18 cellular contexts compared by ENCODE assay signal in genomic region chr10:129710510-129710847, GRCh38.
A peak's percentile ranks its signal among the peaks of the same experiment; 100 is the strongest.
DNase-seq lines count a peak whose midpoint lies in the region; TF ChIP-seq lines count a peak whose summit lies in the region.
"Had no signal": no experiment of that assay in that cellular context is flagged by ENCODE, and none has a peak within 500 bp of the region (broad histone marks: within the 10 kb centered on the region; RNA-seq: fewer than 3 reads in every experiment).

No MANE protein-coding gene starts in this region.

- TF ChIP-seq CTCF in C4-2B (conservative IDR thresholded peaks at IDR 0.05) (no peak), H9 (conservative IDR thresholded peaks at IDR 0.05) (no peak), hepatocyte (IDR thresholded peaks at IDR 0.05; ENCODE audit: poor library complexity) (no peak), MCF 10A (IDR thresholded peaks at IDR 0.05; ENCODE audit: unreplicated experiment) (no peak)

- no peak overlapping the region for H4K8ac ChIP-seq in H9 (replicated peaks; ENCODE audit: insufficient read length, low read depth, low read length)

- DNase-seq in H9 (no peak), NCI-H69 (lab: John Stamatoyannopoulos, UW) (peak; percentile 49), hepatocyte (ENCODE audit: low spot score) (peak; percentile 50), SHP77 (lab: John Stamatoyannopoulos, UW) (no peak), NCI-H2081 treated with DMSO at 0.1 percent for 48 hours (lab: John Stamatoyannopoulos, UW) (no peak), MCF 10A (ENCODE audit: unreplicated experiment) (no peak)
- DNase-seq in activated naive CD4-positive, alpha-beta T cell treated with anti-CD3 and anti-CD28 coated beads for 36 hours: no peak
- DNase-seq: DMS79, HCEC 1CT, NCI-H1417, NCI-H1694 treated with DMSO at 0.1 percent for 48 hours, NCI-H774 had no signal

- no peaks in the 10 kb centered on the region for H3K79me2 ChIP-seq in H9 (ENCODE audit: insufficient read depth, low read length)
- H3K79me2 ChIP-seq in hepatocyte: no peaks in the 10 kb centered on the region

- H3K18ac ChIP-seq in H9 (ENCODE audit: insufficient read length, low read depth, low read length): no peak overlapping the region

- no peak overlapping the region for H2BK5ac ChIP-seq in H9 (ENCODE audit: insufficient read length, low read length)

- no peak overlapping the region for H2BK12ac ChIP-seq in H9 (ENCODE audit: insufficient read length, low read depth, low read length)

- H3K4me2 ChIP-seq in H9 (ENCODE audit: insufficient read depth, insufficient read length, low read length) (no peak overlapping the region), hepatocyte (no peak overlapping the region)
- H3K4me2 ChIP-seq: A549 had no signal

- H2AFZ ChIP-seq in H9 (ENCODE audit: low read length): no peak overlapping the region
- no peak overlapping the region for H2AFZ ChIP-seq in hepatocyte

- no peaks in the 10 kb centered on the region; the same call in 1 of the 2 replicates for H3K4me1 ChIP-seq in H9 (ENCODE audit: insufficient read depth, low read length)
- H3K4me1 ChIP-seq in hepatocyte (ENCODE audit: insufficient read depth): no peaks in the 10 kb centered on the region
- H3K4me1 ChIP-seq: A549, Peyer's patch, SJSA1 had no signal

- WGBS in H9 (ENCODE audit: extremely low coverage, insufficient read length, low lambda C conversion rate): no CpG with 5 or more reads among the region's 4 CpGs
- 74% methylated on average over 4 of the region's 4 CpGs for WGBS in hepatocyte (ENCODE audit: low lambda C conversion rate, missing lambda C conversion rate)

- H3K4me3 Mint-ChIP-seq in H9 (no peak overlapping the region), MCF 10A (ENCODE audit: unreplicated experiment) (no peak overlapping the region)
- H3K4me3 Mint-ChIP-seq in activated naive CD4-positive, alpha-beta T cell treated with anti-CD3 and anti-CD28 coated beads for 36 hours: no peak overlapping the region
- H3K4me3 Mint-ChIP-seq: B cell, IgD-negative memory B cell had no signal

- no peak overlapping the region for H3K23ac ChIP-seq in H9 (ENCODE audit: insufficient read length, low read depth, low read length)

- intact Hi-C loops in activated naive CD4-positive, alpha-beta T cell treated with anti-CD3 and anti-CD28 coated beads for 36 hours (cut with micrococcal nuclease): no loop called here
- intact Hi-C loops in MCF 10A (cut with micrococcal nuclease): no loop called here

- peak overlapping the region; percentile 11 for H3K27ac ChIP-seq in C4-2B
- H3K27ac ChIP-seq in H9 (ENCODE audit: insufficient read length, low read depth, low read length): no peak overlapping the region
- no peak overlapping the region for H3K27ac ChIP-seq in hepatocyte
- H3K27ac ChIP-seq: A549, Peyer's patch, SJSA1 had no signal

- no peak overlapping the region for H3K4me3 ChIP-seq in hepatocyte
- H3K4me3 ChIP-seq: A549, Peyer's patch, SJSA1 had no signal

- no peak overlapping the region for H2BK120ac ChIP-seq in H9 (ENCODE audit: low read depth, low read length, poor library complexity, severe bottlenecking)

- H4K20me1 ChIP-seq in H9 (ENCODE audit: control insufficient read depth, insufficient read depth, insufficient read length) (no peaks in the 10 kb centered on the region), hepatocyte (ENCODE audit: insufficient read depth, poor library complexity, severe bottlenecking) (no peaks in the 10 kb centered on the region)

- H3K9ac ChIP-seq in H9 (ENCODE audit: extremely low read depth, insufficient read length, low read length): no peak overlapping the region

- H2AK5ac ChIP-seq in H9 (ENCODE audit: insufficient read length, low read length): no peak overlapping the region

- no peak overlapping the region for H4K5ac ChIP-seq in H9 (ENCODE audit: insufficient read length, low read depth, low read length)

- H2BK15ac ChIP-seq in H9 (ENCODE audit: low read depth, low read length): no peak overlapping the region

- H3K27me3 ChIP-seq in H9 (ENCODE audit: insufficient read depth, low read length) (no peaks in the 10 kb centered on the region), hepatocyte (no peaks in the 10 kb centered on the region)
- H3K27me3 ChIP-seq: Peyer's patch, SJSA1 had no signal

- H2BK20ac ChIP-seq in H9 (ENCODE audit: low read depth, low read length, poor library complexity, severe bottlenecking): no peak overlapping the region

- CTCF ChIA-PET in activated naive CD4-positive, alpha-beta T cell treated with anti-CD3 and anti-CD28 coated beads for 36 hours (lab: Charles Lee): no interaction called here
- CTCF ChIA-PET in MCF 10A (lab: Yijun Ruan, JAX): no interaction called here

- no peak overlapping the region for H3K4ac ChIP-seq in H9 (ENCODE audit: low read depth, low read length)

- POLR2A ChIA-PET in MCF 10A (lab: Yijun Ruan, JAX): no interaction called here

- H3K27me3 Mint-ChIP-seq in H9 (ENCODE audit: low read depth): no peaks in the 10 kb centered on the region
- H3K27me3 Mint-ChIP-seq in activated naive CD4-positive, alpha-beta T cell treated with anti-CD3 and anti-CD28 coated beads for 36 hours (ENCODE audit: low read depth): no peaks in the 10 kb centered on the region
- no peaks in the 10 kb centered on the region for H3K27me3 Mint-ChIP-seq in MCF 10A (ENCODE audit: insufficient read depth, unreplicated experiment)
- H3K27me3 Mint-ChIP-seq: B cell, IgD-negative memory B cell had no signal

- no peaks in the 10 kb centered on the region for H3K9me3 Mint-ChIP-seq in H9
- no peaks in the 10 kb centered on the region for H3K9me3 Mint-ChIP-seq in activated naive CD4-positive, alpha-beta T cell treated with anti-CD3 and anti-CD28 coated beads for 36 hours
- H3K9me3 Mint-ChIP-seq in MCF 10A (ENCODE audit: unreplicated experiment): no peaks in the 10 kb centered on the region
- H3K9me3 Mint-ChIP-seq: IgD-negative memory B cell had no signal

- no peak overlapping the region for H3K56ac ChIP-seq in H9 (ENCODE audit: insufficient read length, low read depth, low read length)

- H3K36me3 ChIP-seq in hepatocyte (replicated peaks; ENCODE audit: insufficient read depth, low read depth): no peaks in the 10 kb centered on the region
- H3K36me3 ChIP-seq: Peyer's patch, SJSA1 had no signal

- peak overlapping the region in 2 of 3 experiments; percentile 19 to 89; a peak in 2 of 7 replicates for H3K27ac Mint-ChIP-seq in H9
- no peak overlapping the region for H3K27ac Mint-ChIP-seq in activated naive CD4-positive, alpha-beta T cell treated with anti-CD3 and anti-CD28 coated beads for 36 hours
- H3K27ac Mint-ChIP-seq in MCF 10A (ENCODE audit: low read depth, unreplicated experiment): no peak overlapping the region
- H3K27ac Mint-ChIP-seq: B cell, IgD-negative memory B cell had no signal

- H3K36me3 Mint-ChIP-seq in H9 (ENCODE audit: insufficient read depth in 1 of 3, low read depth in 3 of 3) (peaks cover 2 to 4% (median 2%) of the 10 kb centered on the region in 3 experiments; a peak in 3 of 7 replicates), MCF 10A (ENCODE audit: insufficient read depth, unreplicated experiment) (peaks cover 6% of the 10 kb centered on the region)
- peaks cover 37% of the 10 kb centered on the region for H3K36me3 Mint-ChIP-seq in activated naive CD4-positive, alpha-beta T cell treated with anti-CD3 and anti-CD28 coated beads for 36 hours (ENCODE audit: low read depth)

- H3K9me3 ChIP-seq in H9 (ENCODE audit: control insufficient read depth, low read depth, low read length): no peaks in the 10 kb centered on the region
- no peaks in the 10 kb centered on the region for H3K9me3 ChIP-seq in hepatocyte (ENCODE audit: low read depth)
- H3K9me3 ChIP-seq: A549, Peyer's patch, SJSA1 had no signal

- H3K9me2 ChIP-seq in hepatocyte (replicated peaks; ENCODE audit: insufficient read depth): no peaks in the 10 kb centered on the region

- no peaks in the 10 kb centered on the region for H3K23me2 ChIP-seq in H9 (ENCODE audit: insufficient read length, low read depth, low read length, poor library complexity, severe bottlenecking)

- H3K4me1 Mint-ChIP-seq in H9 (peaks cover 41 to 43% of the 10 kb centered on the region in 2 experiments), MCF 10A (ENCODE audit: insufficient read depth, unreplicated experiment) (no peaks in the 10 kb centered on the region)
- H3K4me1 Mint-ChIP-seq in activated naive CD4-positive, alpha-beta T cell treated with anti-CD3 and anti-CD28 coated beads for 36 hours (ENCODE audit: low read depth): no peaks in the 10 kb centered on the region
- H3K4me1 Mint-ChIP-seq: B cell, IgD-negative memory B cell had no signal

- no peaks in the 10 kb centered on the region for H3K79me1 ChIP-seq in H9 (ENCODE audit: insufficient read depth, low read depth, low read length, poor library complexity, severe bottlenecking)

- H4K91ac ChIP-seq in H9 (ENCODE audit: insufficient read length, low read depth, low read length): no peak overlapping the region

- no TSS peak for BruUV-seq in MCF 10A (replicated peaks; lab: Mats Ljungman, UMichigan)

- H3K14ac ChIP-seq in H9 (ENCODE audit: insufficient read depth, low read length): no peak overlapping the region

- no peak overlapping the region for H3T11ph ChIP-seq in H9 (ENCODE audit: low read length)

Comparison
In these comparisons a context has a peak if more than half of its experiments do, and no peak if none do; other contexts are left out.
1. DNase-seq: peak in NCI-H69 (single experiment) and hepatocyte (single experiment); none in H9 (single experiment), activated naive CD4-positive, alpha-beta T cell treated with anti-CD3 and anti-CD28 coated beads for 36 hours (single experiment), SHP77 (0 of 2), NCI-H2081 treated with DMSO at 0.1 percent for 48 hours (single experiment) and MCF 10A (single experiment).
2. H3K27ac Mint-ChIP-seq: peak in H9 (2 of 3); none in activated naive CD4-positive, alpha-beta T cell treated with anti-CD3 and anti-CD28 coated beads for 36 hours (single experiment) and MCF 10A (single experiment).